In genomic region chr13:48532146-48532472, GRCh38 we compare ENCODE assay signal across 8 cellular contexts. TPM values are rescaled to one million over a fixed set of nuclear protein-coding genes. Genes with fewer than 3 reads are reported as not detected.
DNase-seq lines count a peak whose midpoint lies in the region; ATAC-seq, FAIRE-seq and TF ChIP-seq lines count a peak whose summit lies in the region.

No MANE protein-coding gene starts in this region.

- H3K4me3 ChIP-seq in astrocyte (ENCODE audit: insufficient read depth, low read depth, low read length) (peak overlapping the region; percentile 85), iPS-18c (ENCODE audit: insufficient read depth, low read depth, low read length) (peak overlapping the region; percentile 85), smooth muscle cell (peak overlapping the region; percentile 95)

- peak overlapping the region; percentile 95 for H3K27ac Mint-ChIP-seq in astrocyte (ENCODE audit: unreplicated experiment)

- H3F3A ChIP-seq in smooth muscle cell (ENCODE audit: low read depth): no peaks in the 10 kb centered on the region

- H3K4me2 ChIP-seq in astrocyte (ENCODE audit: low read length): peak overlapping the region; percentile 86
- H3K4me2 ChIP-seq in smooth muscle cell: peak overlapping the region; percentile 97

- H2AFZ ChIP-seq in astrocyte (ENCODE audit: low read depth, low read length): peak overlapping the region; percentile 98
- peak overlapping the region; percentile 100 for H2AFZ ChIP-seq in smooth muscle cell (ENCODE audit: low read depth)

- WGBS in smooth muscle cell (ENCODE audit: low lambda C conversion rate): 13% methylated on average over 17 of the region's 17 CpGs

- H3K4me1 ChIP-seq in astrocyte (ENCODE audit: insufficient read depth, low read length) (peaks cover 6% of the 10 kb centered on the region), smooth muscle cell (ENCODE audit: low read depth) (peaks cover 11% of the 10 kb centered on the region)

- no peak for FAIRE-seq in astrocyte (lab: Jason Lieb, UNC)

- H3K9ac ChIP-seq in astrocyte (ENCODE audit: low read length): peak overlapping the region; percentile 94
- H3K9ac ChIP-seq in smooth muscle cell (ENCODE audit: low read depth): peak overlapping the region; percentile 89

- DNase-seq in ELR (ENCODE audit: low read depth): peak; percentile 61
- DNase-seq in HS-5 (ENCODE audit: low read depth): peak; percentile 22
- peak; percentile 39 for DNase-seq in astrocyte (ENCODE audit: low read depth)
- DNase-seq in smooth muscle cell (lab: John Stamatoyannopoulos, UW; ENCODE audit: unreplicated experiment): no peak

- H3K27ac ChIP-seq in astrocyte (ENCODE audit: low read depth, low read length) (peak overlapping the region; percentile 91), smooth muscle cell (ENCODE audit: low read depth) (peak overlapping the region; percentile 83)

- H3K4me1 Mint-ChIP-seq in astrocyte (ENCODE audit: low read depth, unreplicated experiment): peaks cover 1% of the 10 kb centered on the region

- H4K20me1 ChIP-seq in astrocyte (ENCODE audit: insufficient read depth, low read length) (no peaks in the 10 kb centered on the region), smooth muscle cell (ENCODE audit: low read depth) (no peaks in the 10 kb centered on the region)

- no peak for ATAC-seq in GM19395 (IDR thresholded peaks at IDR 0.05; ENCODE audit: unreplicated experiment)
- no peak for ATAC-seq in GM18502 (IDR thresholded peaks at IDR 0.05; ENCODE audit: poor library complexity, unreplicated experiment)
- ATAC-seq in HG03045 (IDR thresholded peaks at IDR 0.05; ENCODE audit: unreplicated experiment): no peak

- H3K27me3 ChIP-seq in astrocyte (ENCODE audit: insufficient read depth, low read length) (no peaks in the 10 kb centered on the region), smooth muscle cell (ENCODE audit: low read depth) (no peaks in the 10 kb centered on the region)

- H3K36me3 ChIP-seq in astrocyte (ENCODE audit: insufficient read depth, low read length) (no peaks in the 10 kb centered on the region), smooth muscle cell (ENCODE audit: low read depth) (no peaks in the 10 kb centered on the region)

- H3K36me3 Mint-ChIP-seq in astrocyte (ENCODE audit: low read depth, unreplicated experiment): no peaks in the 10 kb centered on the region

- peaks cover 8% of the 10 kb centered on the region for H3K79me2 ChIP-seq in astrocyte (ENCODE audit: insufficient read depth, low read length)
- H3K79me2 ChIP-seq in smooth muscle cell (ENCODE audit: low read depth): no peaks in the 10 kb centered on the region

- TF ChIP-seq CTCF in astrocyte (IDR thresholded peaks at IDR 0.05; ENCODE audit: insufficient read depth, low read depth, low read length) (no peak), smooth muscle cell (IDR thresholded peaks at IDR 0.05; ENCODE audit: borderline replicate concordance, insufficient read depth, poor library complexity, severe bottlenecking) (no peak)

- no peaks in the 10 kb centered on the region for H3K27me3 Mint-ChIP-seq in astrocyte (ENCODE audit: low read depth, unreplicated experiment)

- no peaks in the 10 kb centered on the region for H3K9me3 ChIP-seq in astrocyte (ENCODE audit: insufficient read depth, low read depth, low read length)
- H3K9me3 ChIP-seq in iPS-18c (ENCODE audit: control insufficient read depth, insufficient read depth, low read length): no peaks in the 10 kb centered on the region
- H3K9me3 ChIP-seq in smooth muscle cell (replicated peaks; ENCODE audit: low read depth): no peaks in the 10 kb centered on the region

- peak overlapping the region; percentile 93 for H3K4me3 Mint-ChIP-seq in astrocyte (ENCODE audit: unreplicated experiment)

- no peaks in the 10 kb centered on the region for H3K9me3 Mint-ChIP-seq in astrocyte (ENCODE audit: unreplicated experiment)

RNA-seq across cellular contexts. Expression of gene RCBTB2, which starts 0.8 kb away (rescaled TPM):
- total RNA-seq in astrocyte (4.3 and 4.8 TPM in 2 replicates), smooth muscle cell (2.6 and 5.0 TPM in 2 replicates)
- 1.8 and 3.7 TPM in 2 replicates for polyA plus RNA-seq in smooth muscle cell
